12 cellular contexts compared by ENCODE assay signal in the genomic region with DNA sequence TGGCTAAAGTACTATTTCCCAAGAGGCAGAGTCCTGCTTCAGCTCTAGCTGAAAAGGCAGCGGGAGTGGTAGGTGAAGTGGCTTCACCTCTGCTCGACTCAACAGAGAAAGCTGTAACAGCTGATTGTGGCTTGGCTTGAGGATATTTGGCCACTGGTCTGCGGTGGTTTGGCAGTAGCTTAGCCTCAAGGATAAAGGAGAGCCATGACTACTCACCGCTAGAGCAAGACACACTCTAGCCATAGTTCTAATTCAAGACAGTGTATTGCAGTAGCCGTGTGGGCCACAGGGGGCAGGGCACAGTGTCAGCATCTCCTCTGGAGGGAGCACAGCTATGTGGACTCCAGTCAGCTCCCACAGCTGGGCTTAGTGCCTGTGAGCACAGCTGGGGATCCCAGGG. TPM values are rescaled to one million over a fixed set of nuclear protein-coding genes. Genes with fewer than 3 reads are reported as not detected.
DNase-seq lines count a peak whose midpoint lies in the region; TF ChIP-seq lines count a peak whose summit lies in the region.
"Had no signal": no experiment of that assay in that cellular context is flagged by ENCODE, and none has a peak within 500 bp of the region (broad histone marks: within the 10 kb centered on the region; RNA-seq: fewer than 3 reads in every experiment).

No MANE protein-coding gene starts in this region.

- no peak overlapping the region for H3K4me2 ChIP-seq in DOHH2 (ENCODE audit: low read length)
- H3K4me2 ChIP-seq: hepatocyte had no signal

- H4K20me1 ChIP-seq in DOHH2 (ENCODE audit: control insufficient read depth, insufficient read depth, low read depth, low read length): no peaks in the 10 kb centered on the region

- H3K9me2 ChIP-seq in DOHH2 (replicated peaks; ENCODE audit: control insufficient read depth, low read length): no peaks in the 10 kb centered on the region

- H3K9me3 ChIP-seq in DOHH2 (ENCODE audit: control insufficient read depth, insufficient read depth, low read length) (peaks cover 7% of the 10 kb centered on the region; the same call in 1 of the 2 replicates), WERI-Rb-1 (ENCODE audit: severe bottlenecking) (no peaks in the 10 kb centered on the region)

- no peaks in the 10 kb centered on the region for H3K36me3 ChIP-seq in DOHH2 (ENCODE audit: control insufficient read depth, low read length)
- no peaks in the 10 kb centered on the region for H3K36me3 ChIP-seq in WERI-Rb-1
- no peaks in the 10 kb centered on the region for H3K36me3 ChIP-seq in kidney epithelial cell (ENCODE audit: control insufficient read depth, insufficient read depth, low read length)

- H3K27me3 ChIP-seq in DOHH2 (ENCODE audit: control insufficient read depth, low read length) (no peaks in the 10 kb centered on the region), WERI-Rb-1 (ENCODE audit: insufficient read depth, low read depth, severe bottlenecking) (no peaks in the 10 kb centered on the region), kidney epithelial cell (ENCODE audit: control insufficient read depth, insufficient read depth, low read length) (no peaks in the 10 kb centered on the region)
- H3K27me3 ChIP-seq: hepatocyte had no signal

- TF ChIP-seq CTCF in DOHH2 (IDR thresholded peaks at IDR 0.05; ENCODE audit: low read depth, low read length, poor library complexity, severe bottlenecking) (peak; percentile 50), WERI-Rb-1 (IDR thresholded peaks at IDR 0.05; ENCODE audit: low read depth, low read length) (peak; percentile 61), kidney epithelial cell (IDR thresholded peaks at IDR 0.05; ENCODE audit: insufficient read depth, low read length, poor library complexity, severe bottlenecking) (peak; percentile 18)

- H3K4me3 ChIP-seq in DOHH2 (ENCODE audit: low read length) (no peak overlapping the region), WERI-Rb-1 (ENCODE audit: low read depth, low read length) (no peak overlapping the region), kidney epithelial cell (ENCODE audit: low read depth, low read length) (no peak overlapping the region)
- H3K4me3 ChIP-seq: hepatocyte had no signal

- H3K79me2 ChIP-seq in DOHH2 (ENCODE audit: control insufficient read depth, low read length): no peaks in the 10 kb centered on the region
- H3K79me2 ChIP-seq: hepatocyte had no signal

- H3K4me1 ChIP-seq in DOHH2 (ENCODE audit: control insufficient read depth, low read length): no peaks in the 10 kb centered on the region

- POLR2A ChIA-PET in HEK293T (lab: Yijun Ruan, JAX): no interaction called here

- H3F3A ChIP-seq in DOHH2 (ENCODE audit: control insufficient read depth, insufficient read depth): no peaks in the 10 kb centered on the region

- H3K27ac ChIP-seq in DOHH2 (ENCODE audit: low read depth, low read length): no peak overlapping the region
- no peak overlapping the region for H3K27ac ChIP-seq in WERI-Rb-1
- H3K27ac ChIP-seq: hepatocyte had no signal

- DNase-seq in HEK293T (ENCODE audit: extremely low spot score) (peak; percentile 6), WERI-Rb-1 (peak; percentile 22), kidney epithelial cell (ENCODE audit: low read depth) (no peak), NCI-H2227 (lab: John Stamatoyannopoulos, UW; ENCODE audit: unreplicated experiment) (no peak), SIG-M5 treated with dmso at 0.1 percent for 504 hours (lab: John Stamatoyannopoulos, UW; ENCODE audit: unreplicated experiment) (no peak), NCI-H2081 treated with DMSO at 0.1 percent for 48 hours (lab: John Stamatoyannopoulos, UW) (no peak), DMS79 (lab: John Stamatoyannopoulos, UW) (no peak)
- DNase-seq: activated naive CD4-positive, alpha-beta T cell treated with anti-CD3 and anti-CD28 coated beads, Interleukin-2, amount 50 U/mL, for 16 hours; NCI-H2171 treated with DMSO at 0.1 percent for 48 hours; SHP77 treated with DMSO at 0.1 percent for 48 hours had no signal

- CTCF ChIA-PET in HEK293T (lab: Yijun Ruan, JAX): no interaction called here

TF ChIP-seq in HEK293T, 16 proteins besides CTCF, POLR2A, EP300 and RAD21:
- TF ChIP-seq, protein P1, sequence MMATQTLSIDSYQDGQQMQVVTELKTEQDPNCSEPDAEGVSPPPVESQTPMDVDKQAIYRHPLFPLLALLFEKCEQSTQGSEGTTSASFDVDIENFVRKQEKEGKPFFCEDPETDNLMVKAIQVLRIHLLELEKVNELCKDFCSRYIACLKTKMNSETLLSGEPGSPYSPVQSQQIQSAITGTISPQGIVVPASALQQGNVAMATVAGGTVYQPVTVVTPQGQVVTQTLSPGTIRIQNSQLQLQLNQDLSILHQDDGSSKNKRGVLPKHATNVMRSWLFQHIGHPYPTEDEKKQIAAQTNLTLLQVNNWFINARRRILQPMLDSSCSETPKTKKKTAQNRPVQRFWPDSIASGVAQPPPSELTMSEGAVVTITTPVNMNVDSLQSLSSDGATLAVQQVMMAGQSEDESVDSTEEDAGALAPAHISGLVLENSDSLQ (IDR thresholded peaks at IDR 0.05): no peak
- no peak for TF ChIP-seq TARDBP (IDR thresholded peaks at IDR 0.05)
- TF ChIP-seq ZNF384 (IDR thresholded peaks at IDR 0.05): no peak
- no peak for TF ChIP-seq L3MBTL2 (conservative IDR thresholded peaks at IDR 0.05)
- TF ChIP-seq BHLHE40 (IDR thresholded peaks at IDR 0.05; ENCODE audit: borderline replicate concordance): no peak
- TF ChIP-seq ELF4 (IDR thresholded peaks at IDR 0.05): no peak
- TF ChIP-seq FOXK2 (IDR thresholded peaks at IDR 0.05): no peak
- no peak for TF ChIP-seq HDGF (IDR thresholded peaks at IDR 0.05; ENCODE audit: borderline replicate concordance)
- no peak for TF ChIP-seq SUZ12 (IDR thresholded peaks at IDR 0.05)
- TF ChIP-seq SP1 (IDR thresholded peaks at IDR 0.05): no peak
- TF ChIP-seq FOXM1 (IDR thresholded peaks at IDR 0.05; ENCODE audit: borderline replicate concordance): no peak
- TF ChIP-seq NFRKB (IDR thresholded peaks at IDR 0.05): no peak
- TF ChIP-seq ARNT (IDR thresholded peaks at IDR 0.05): no peak
- no peak for TF ChIP-seq FOXA1 (IDR thresholded peaks at IDR 0.05)
- TF ChIP-seq CTBP1 (IDR thresholded peaks at IDR 0.05; ENCODE audit: borderline replicate concordance): no peak
- TF ChIP-seq LEF1 (IDR thresholded peaks at IDR 0.05; ENCODE audit: borderline replicate concordance): no peak
TF ChIP-seq in HEK293T: peak in this region for 0.

RNA-seq across cellular contexts. Expression of gene TPRG1, which starts 23.5 kb away (rescaled TPM):
- 0.41 and 1.4 TPM in 2 replicates for total RNA-seq in kidney epithelial cell

Comparison
In these comparisons a context has a peak if more than half of its experiments do, and no peak if none do; other contexts are left out.
1. DNase-seq: peak in HEK293T (single experiment) and WERI-Rb-1 (single experiment); none in kidney epithelial cell (single experiment), NCI-H2227 (single experiment), SIG-M5 treated with dmso at 0.1 percent for 504 hours (single experiment), NCI-H2081 treated with DMSO at 0.1 percent for 48 hours (single experiment) and DMS79 (single experiment).
2. Peak in every context shown above with its lines, with median percentiles within 50 percentile points of each other: CTCF ChIP-seq.